ENCODE assay signal across 8 cellular contexts in the genomic region with DNA sequence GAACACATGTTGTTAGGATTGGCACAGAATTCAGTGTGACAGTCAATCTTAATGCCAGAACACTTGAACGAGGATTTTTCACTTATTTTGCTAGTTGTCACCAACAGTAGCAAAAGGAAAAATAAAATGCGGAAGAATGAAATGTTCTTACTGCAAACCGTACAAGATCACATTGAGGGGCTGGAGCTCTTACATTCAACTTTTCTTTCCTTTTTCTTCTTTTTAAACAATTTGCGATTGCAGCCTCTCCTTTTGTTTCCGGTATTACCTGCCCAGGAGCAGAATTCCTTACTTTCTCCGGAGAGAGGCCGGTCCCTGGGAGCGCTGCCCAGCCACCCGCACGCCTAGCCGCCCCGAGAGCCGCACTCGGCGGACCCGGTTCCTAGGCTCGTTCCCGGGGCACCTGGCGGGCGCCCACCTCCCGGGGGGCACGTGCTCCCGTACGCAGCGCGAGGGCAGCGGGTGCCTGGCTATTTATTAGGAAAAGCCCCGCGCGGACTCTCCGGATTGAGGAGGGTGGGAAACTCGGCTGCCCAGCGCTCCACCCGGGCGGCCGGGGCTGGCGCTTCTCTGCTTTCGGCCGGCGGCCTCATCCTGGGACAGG.
A peak's percentile ranks its signal among the peaks of the same experiment; 100 is the strongest.
DNase-seq lines count a peak whose midpoint lies in the region; ATAC-seq, FAIRE-seq and TF ChIP-seq lines count a peak whose summit lies in the region.

No MANE protein-coding gene starts in this region.

- peak; percentile 15 for DNase-seq in SW480 (ENCODE audit: low spot score)
- peak; percentile 16 for DNase-seq in fibroblast of mammary gland (ENCODE audit: low read depth)
- peak; percentile 42 for DNase-seq in pons (ENCODE audit: low spot score)
- DNase-seq in HK-2 (ENCODE audit: unreplicated experiment), result no peak
- DNase-seq in urothelium cell line (ENCODE audit: low spot score), result no peak

- no peak for TF ChIP-seq CTCF in fibroblast of mammary gland (conservative IDR thresholded peaks at IDR 0.05; ENCODE audit: control insufficient read depth, insufficient read depth, low read depth, low read length)

- peak overlapping the region; percentile 61 for H3K4me3 ChIP-seq in fibroblast of mammary gland (ENCODE audit: control insufficient read depth, low read depth, low read length)

- no peak for FAIRE-seq in urothelium cell line (lab: Jason Lieb, UNC)

- ATAC-seq in GM18499 (IDR thresholded peaks at IDR 0.05; ENCODE audit: insufficient read depth, unreplicated experiment), result peak; percentile 3
- peak; percentile 1 for ATAC-seq in HG02938 (IDR thresholded peaks at IDR 0.05; ENCODE audit: unreplicated experiment)
- no peak for ATAC-seq in GM21528 (IDR thresholded peaks at IDR 0.05; ENCODE audit: low FRiP score, unreplicated experiment)

Comparison
In these comparisons a context has a peak if more than half of its experiments do, and no peak if none do; other contexts are left out.
1. DNase-seq: peak in SW480 (single experiment), fibroblast of mammary gland (single experiment) and pons (single experiment); none in HK-2 (single experiment) and urothelium cell line (single experiment).